ENCODE assay signal across 28 cellular contexts in genomic region chr3:61464785-61465184, GRCh38.
DNase-seq lines count a peak whose midpoint lies in the region; ATAC-seq, FAIRE-seq and TF ChIP-seq lines count a peak whose summit lies in the region.
"Had no signal": no experiment of that assay in that cellular context is flagged by ENCODE, and none has a peak within 500 bp of the region (broad histone marks: within the 10 kb centered on the region; RNA-seq: fewer than 3 reads in every experiment).

No MANE protein-coding gene starts in this region.

- H2AK5ac ChIP-seq in mesenchymal stem cell (ENCODE audit: low read length, severe bottlenecking) = no peak overlapping the region

- TF ChIP-seq CTCF in upper lobe of left lung (IDR thresholded peaks at IDR 0.05) = no peak

- peaks cover 3% of the 10 kb centered on the region for H3K4me1 Mint-ChIP-seq in activated T-helper 2 cell treated with anti-CD3 and anti-CD28 coated beads, Interferon-gamma antibody, Interleukin-2, Interleukin-4, amounts not matched to agents 10 μg/mL and 5 μg/mL and 100 μg/mL, durations not matched to agents 14 hours and 24 hours and 36 hours (ENCODE audit: low read depth)
- H3K4me1 Mint-ChIP-seq: activated CD4-positive, alpha-beta memory T cell treated with anti-CD3 and anti-CD28 coated beads, Interleukin-2, amount 10 ng/mL, durations not matched to agents 7 days and 5 days; activated naive CD4-positive, alpha-beta T cell treated with anti-CD3 and anti-CD28 coated beads, Interleukin-2, amount 50 U/mL, for 24 hours; activated T-helper 17 cell treated with anti-CD3 and anti-CD28 coated beads, Interleukin-2, amount 50 U/mL, for 72 hours had no signal

- H3K9me3 ChIP-seq in mesenchymal stem cell (ENCODE audit: control insufficient read depth, low read length) (no peaks in the 10 kb centered on the region), upper lobe of left lung (no peaks in the 10 kb centered on the region)
- H3K9me3 ChIP-seq: BLaER1, breast epithelium, mucosa of descending colon, tibial artery had no signal

- DNase-seq in DMS79 (lab: John Stamatoyannopoulos, UW) = peak; percentile 17
- peak; percentile 27 to 87 (median 84) for DNase-seq in NCI-H1417 (lab: John Stamatoyannopoulos, UW)
- peak; percentile 78 for DNase-seq in NCI-H2227 (lab: John Stamatoyannopoulos, UW; ENCODE audit: unreplicated experiment)
- peak; percentile 31 for DNase-seq in mesenchymal stem cell
- no peak for DNase-seq in activated T-helper 2 cell treated with anti-CD3 and anti-CD28 coated beads, Interferon-gamma antibody, Interleukin-2, Interleukin-4, amounts not matched to agents 10 μg/mL and 5 μg/mL and 100 μg/mL, durations not matched to agents 14 hours and 24 hours and 36 hours (ENCODE audit: low spot score)
- DNase-seq in upper lobe of left lung = no peak
- DNase-seq in frontal cortex (ENCODE audit: low spot score in 2 of 2) = no peak
- DNase-seq: activated CD4-positive, alpha-beta memory T cell treated with anti-CD3 and anti-CD28 coated beads, Interleukin-2, amount 10 ng/mL, durations not matched to agents 7 days and 5 days; activated CD4-positive, alpha-beta T cell treated with anti-CD3 and anti-CD28 coated beads for 1 hour; activated CD8-positive, alpha-beta memory T cell treated with anti-CD3 and anti-CD28 coated beads, Interleukin-2, amount 50 U/mL, for 48 hours; hippocampal formation; KG1; mucosa of descending colon; NCI-H1694 treated with DMSO at 0.1 percent for 48 hours; NCI-H524; nephron progenitor cell; Right ventricle myocardium superior; stimulated activated CD4-positive, alpha-beta T cell treated with anti-CD3 and anti-CD28 coated beads, Interleukin-15, amount 100 ng/mL, for 24 hours; stimulated activated CD4-positive, alpha-beta T cell treated with anti-CD3 and anti-CD28 coated beads, Interleukin-4, amount 100 ng/mL, for 4 hours; T-helper 2 cell; tibial artery had no signal

- H3K36me3 ChIP-seq in mesenchymal stem cell (ENCODE audit: control insufficient read depth in 1 of 2, insufficient read depth in 2 of 2, low read depth in 1 of 2, low read length in 2 of 2) (no peaks in the 10 kb centered on the region), upper lobe of left lung (no peaks in the 10 kb centered on the region)
- H3K36me3 ChIP-seq: BLaER1, breast epithelium, tibial artery had no signal

- 44% methylated on average over 6 of the region's 6 CpGs for WGBS in mesenchymal stem cell
- WGBS in upper lobe of left lung, 2 donors = 33 to 46% methylated on average over 6 of the region's 6 CpGs

- H3K23ac ChIP-seq in mesenchymal stem cell (ENCODE audit: low read length in 2 of 2) = no peak overlapping the region

- H2BK15ac ChIP-seq in mesenchymal stem cell (ENCODE audit: low read depth, poor library complexity, severe bottlenecking) = no peak overlapping the region

- no peak overlapping the region for H3K4me3 Mint-ChIP-seq in activated T-helper 2 cell treated with anti-CD3 and anti-CD28 coated beads, Interferon-gamma antibody, Interleukin-2, Interleukin-4, amounts not matched to agents 10 μg/mL and 5 μg/mL and 100 μg/mL, durations not matched to agents 14 hours and 24 hours and 36 hours (ENCODE audit: low read depth)
- H3K4me3 Mint-ChIP-seq: activated CD4-positive, alpha-beta memory T cell treated with anti-CD3 and anti-CD28 coated beads, Interleukin-2, amount 10 ng/mL, durations not matched to agents 7 days and 5 days; activated naive CD4-positive, alpha-beta T cell treated with anti-CD3 and anti-CD28 coated beads, Interleukin-2, amount 50 U/mL, for 24 hours; activated T-helper 17 cell treated with anti-CD3 and anti-CD28 coated beads, Interleukin-2, amount 50 U/mL, for 72 hours; nephron progenitor cell had no signal

- no peaks in the 10 kb centered on the region for H3K27me3 ChIP-seq in mesenchymal stem cell (ENCODE audit: control insufficient read depth in 1 of 2, insufficient read depth in 1 of 2, low read length in 2 of 2)
- H3K27me3 ChIP-seq in upper lobe of left lung = no peaks in the 10 kb centered on the region
- H3K27me3 ChIP-seq: BLaER1, breast epithelium, tibial artery had no signal

- no peak for ATAC-seq in upper lobe of left lung (ENCODE audit: low FRiP score in 2 of 2)
- ATAC-seq: activated T-helper 17 cell treated with anti-CD3 and anti-CD28 coated beads, Interleukin-2, amount 50 U/mL, for 72 hours; mucosa of descending colon had no signal

- H4K8ac ChIP-seq in mesenchymal stem cell (ENCODE audit: low read length) = no peak overlapping the region

- H3K9ac ChIP-seq in mesenchymal stem cell (ENCODE audit: low read length) = no peak overlapping the region
- H3K9ac ChIP-seq: BLaER1 had no signal

- no peak for TF ChIP-seq POLR2A in upper lobe of left lung (IDR thresholded peaks at IDR 0.05)

- H3K27ac ChIP-seq in mesenchymal stem cell (ENCODE audit: low read length, poor library complexity, severe bottlenecking) (no peak overlapping the region), upper lobe of left lung (no peak overlapping the region)
- H3K27ac ChIP-seq: BLaER1, breast epithelium, tibial artery had no signal

- no peak overlapping the region for H3K27ac Mint-ChIP-seq in activated T-helper 2 cell treated with anti-CD3 and anti-CD28 coated beads, Interferon-gamma antibody, Interleukin-2, Interleukin-4, amounts not matched to agents 10 μg/mL and 5 μg/mL and 100 μg/mL, durations not matched to agents 14 hours and 24 hours and 36 hours
- H3K27ac Mint-ChIP-seq: activated CD4-positive, alpha-beta memory T cell treated with anti-CD3 and anti-CD28 coated beads, Interleukin-2, amount 10 ng/mL, durations not matched to agents 7 days and 5 days; activated naive CD4-positive, alpha-beta T cell treated with anti-CD3 and anti-CD28 coated beads, Interleukin-2, amount 50 U/mL, for 24 hours; activated T-helper 17 cell treated with anti-CD3 and anti-CD28 coated beads, Interleukin-2, amount 50 U/mL, for 72 hours; nephron progenitor cell had no signal

- FAIRE-seq in frontal cortex (lab: Jason Lieb, UNC) = no peak
- FAIRE-seq: colon, endothelial cell of umbilical vein had no signal

- no peak overlapping the region for H2BK12ac ChIP-seq in mesenchymal stem cell (ENCODE audit: low read length in 2 of 2)

- no peak overlapping the region for H2BK120ac ChIP-seq in mesenchymal stem cell (ENCODE audit: low read depth, low read length)

- H2BK5ac ChIP-seq in mesenchymal stem cell (ENCODE audit: low read depth, low read length, poor library complexity, severe bottlenecking) = no peak overlapping the region

- peaks cover 4% of the 10 kb centered on the region for H3K27me3 Mint-ChIP-seq in activated T-helper 2 cell treated with anti-CD3 and anti-CD28 coated beads, Interferon-gamma antibody, Interleukin-2, Interleukin-4, amounts not matched to agents 10 μg/mL and 5 μg/mL and 100 μg/mL, durations not matched to agents 14 hours and 24 hours and 36 hours (ENCODE audit: low read depth)
- H3K27me3 Mint-ChIP-seq: activated CD4-positive, alpha-beta memory T cell treated with anti-CD3 and anti-CD28 coated beads, Interleukin-2, amount 10 ng/mL, durations not matched to agents 7 days and 5 days had no signal

- no peak overlapping the region for H3K4me2 ChIP-seq in mesenchymal stem cell (ENCODE audit: low read length, poor library complexity, severe bottlenecking)
- H3K4me2 ChIP-seq: BLaER1 had no signal

- H3K79me1 ChIP-seq in mesenchymal stem cell (replicated peaks; ENCODE audit: low read length, poor library complexity, severe bottlenecking) = no peaks in the 10 kb centered on the region

- no peaks in the 10 kb centered on the region for H3K36me3 Mint-ChIP-seq in activated T-helper 2 cell treated with anti-CD3 and anti-CD28 coated beads, Interferon-gamma antibody, Interleukin-2, Interleukin-4, amounts not matched to agents 10 μg/mL and 5 μg/mL and 100 μg/mL, durations not matched to agents 14 hours and 24 hours and 36 hours (ENCODE audit: low read depth)
- H3K36me3 Mint-ChIP-seq: activated naive CD4-positive, alpha-beta T cell treated with anti-CD3 and anti-CD28 coated beads, Interleukin-2, amount 50 U/mL, for 24 hours had no signal

- no peak overlapping the region for H3K4ac ChIP-seq in mesenchymal stem cell (ENCODE audit: low read depth in 1 of 2, low read length in 2 of 2)

- intact Hi-C loops in activated T-helper 2 cell treated with anti-CD3 and anti-CD28 coated beads, Interferon-gamma antibody, Interleukin-2, Interleukin-4, amounts not matched to agents 10 μg/mL and 5 μg/mL and 100 μg/mL, durations not matched to agents 14 hours and 24 hours and 36 hours (cut with micrococcal nuclease) = no loop called here

- H3K4me3 ChIP-seq in mesenchymal stem cell (ENCODE audit: insufficient read depth in 1 of 2, low read depth in 1 of 2, low read length in 2 of 2) (no peak overlapping the region), upper lobe of left lung (no peak overlapping the region)
- H3K4me3 ChIP-seq: BLaER1, breast epithelium, lung, mucosa of descending colon, tibial artery had no signal

- H4K91ac ChIP-seq in mesenchymal stem cell (ENCODE audit: low read length) = no peak overlapping the region

- H3K4me1 ChIP-seq in mesenchymal stem cell (ENCODE audit: control insufficient read depth, insufficient read depth, low read depth, low read length) = no peaks in the 10 kb centered on the region
- H3K4me1 ChIP-seq in upper lobe of left lung = no peaks in the 10 kb centered on the region
- H3K4me1 ChIP-seq: BLaER1, breast epithelium, tibial artery had no signal

- no peak for TF ChIP-seq EP300 in upper lobe of left lung (IDR thresholded peaks at IDR 0.05)

- no peak overlapping the region for H2AFZ ChIP-seq in mesenchymal stem cell (ENCODE audit: low read depth, low read length)

- no peak overlapping the region for H3K18ac ChIP-seq in mesenchymal stem cell (ENCODE audit: low read depth in 1 of 2, low read length in 2 of 2)

- H3K9me3 Mint-ChIP-seq in activated T-helper 2 cell treated with anti-CD3 and anti-CD28 coated beads, Interferon-gamma antibody, Interleukin-2, Interleukin-4, amounts not matched to agents 10 μg/mL and 5 μg/mL and 100 μg/mL, durations not matched to agents 14 hours and 24 hours and 36 hours = peaks cover 6% of the 10 kb centered on the region
- H3K9me3 Mint-ChIP-seq: activated CD4-positive, alpha-beta memory T cell treated with anti-CD3 and anti-CD28 coated beads, Interleukin-2, amount 10 ng/mL, durations not matched to agents 7 days and 5 days; activated naive CD4-positive, alpha-beta T cell treated with anti-CD3 and anti-CD28 coated beads, Interleukin-2, amount 50 U/mL, for 24 hours; activated T-helper 17 cell treated with anti-CD3 and anti-CD28 coated beads, Interleukin-2, amount 50 U/mL, for 72 hours had no signal

- H3K14ac ChIP-seq in mesenchymal stem cell (ENCODE audit: low read length in 2 of 2) = no peak overlapping the region

Comparison
In these comparisons a context has a peak if more than half of its experiments do, and no peak if none do; other contexts are left out.
1. DNase-seq: peak in DMS79 (single experiment), NCI-H1417 (3 of 3), NCI-H2227 (single experiment) and mesenchymal stem cell (single experiment); none in activated T-helper 2 cell treated with anti-CD3 and anti-CD28 coated beads, Interferon-gamma antibody, Interleukin-2, Interleukin-4, amounts not matched to agents 10 μg/mL and 5 μg/mL and 100 μg/mL, durations not matched to agents 14 hours and 24 hours and 36 hours (single experiment), upper lobe of left lung (0 of 2) and frontal cortex (0 of 2).